ENCODE assay signal across 1 cellular context in the genomic region with DNA sequence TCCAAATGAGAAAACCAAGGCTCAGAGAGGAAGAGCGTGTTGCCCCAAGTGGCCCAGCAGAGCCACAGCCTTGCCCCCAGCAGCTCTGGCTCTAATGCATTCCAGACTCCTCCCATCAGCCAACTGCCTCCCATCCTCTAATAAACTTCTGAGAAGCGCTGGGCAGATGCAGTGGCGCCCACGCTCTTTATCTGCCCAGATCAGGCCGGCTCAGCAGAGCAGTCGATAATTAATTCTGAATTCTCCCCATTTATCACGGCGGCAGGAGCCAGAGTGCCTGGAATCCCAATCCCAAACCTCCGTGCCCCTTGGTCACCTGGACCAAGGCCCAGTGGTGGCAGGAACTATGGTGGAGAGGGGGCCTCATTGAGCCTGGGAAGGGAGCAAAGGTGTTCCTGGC.
TF ChIP-seq lines count a peak whose summit lies in the region.

No MANE protein-coding gene starts in this region.

TF ChIP-seq in GM23338, 12 proteins besides CTCF, POLR2A, EP300 and RAD21 (continued from another document):
- TF ChIP-seq CREB1 (CRISPR knock-in tag; IDR thresholded peaks at IDR 0.05; ENCODE audit: low read depth), result no peak
